10 cellular contexts compared by ENCODE assay signal in the genomic region with DNA sequence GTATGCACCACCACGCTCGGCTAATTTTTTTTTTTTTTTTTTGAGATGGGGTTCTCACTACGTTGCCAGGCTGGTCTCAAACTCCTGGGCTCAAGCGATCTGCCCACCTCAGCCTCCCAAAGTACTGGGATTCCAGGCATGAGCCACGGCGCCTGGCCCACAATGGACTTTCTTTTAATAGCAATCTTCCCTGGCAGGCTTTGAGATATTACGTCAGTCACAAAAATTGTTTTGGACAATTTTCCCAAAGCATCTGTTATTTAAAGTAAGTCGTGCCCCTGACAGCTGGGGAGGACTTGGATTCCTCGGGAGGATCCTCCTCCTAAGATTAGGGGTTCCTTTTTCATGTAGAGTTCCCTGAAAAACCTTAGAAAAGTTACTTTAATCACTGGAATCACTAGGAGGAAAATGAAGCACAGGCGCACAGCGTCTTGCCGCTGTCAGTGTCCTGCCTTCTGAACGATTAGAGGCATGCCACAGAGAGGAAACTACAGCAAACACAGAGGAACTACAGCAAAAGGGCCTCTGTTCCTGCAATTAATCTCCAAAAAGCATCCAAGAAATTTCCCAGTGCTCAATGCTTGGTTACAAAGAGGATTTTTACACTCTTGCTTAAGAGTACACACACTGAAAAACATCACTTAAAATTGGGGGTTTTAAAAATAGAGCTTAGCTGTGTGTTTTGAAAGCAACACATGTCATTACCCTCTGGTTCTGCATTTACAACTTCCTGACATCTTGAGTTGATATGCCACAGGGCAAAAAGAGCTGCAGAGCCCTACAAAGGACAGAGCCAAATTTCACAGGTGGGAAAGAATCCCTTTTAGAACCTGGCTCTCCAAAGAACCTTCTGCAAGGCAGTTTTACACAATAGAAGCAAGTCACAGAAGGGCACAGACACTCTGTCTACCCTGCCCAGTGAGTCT. TPM values are rescaled to one million over a fixed set of nuclear protein-coding genes. Genes with fewer than 3 reads are reported as not detected.
DNase-seq lines count a peak whose midpoint lies in the region; ATAC-seq and TF ChIP-seq lines count a peak whose summit lies in the region.
"Had no signal": no experiment of that assay in that cellular context is flagged by ENCODE, and none has a peak within 500 bp of the region (broad histone marks: within the 10 kb centered on the region; RNA-seq: fewer than 3 reads in every experiment).

No MANE protein-coding gene starts in this region.

- H4K8ac ChIP-seq in mesenchymal stem cell (ENCODE audit: low read length), result no peak overlapping the region

- H3K4me1 ChIP-seq in mesenchymal stem cell (ENCODE audit: control insufficient read depth, insufficient read depth, low read depth, low read length), result peaks cover 32% of the 10 kb centered on the region
- peaks cover 29 to 37% of the 10 kb centered on the region in 2 donors for H3K4me1 ChIP-seq in uterus
- H3K4me1 ChIP-seq in SK-N-SH (ENCODE audit: control insufficient read depth in 1 of 2, insufficient read depth in 2 of 2, low read depth in 1 of 2, low read length in 1 of 2), result peaks cover 0 to 13% of the 10 kb centered on the region in 2 experiments; a peak in 1 of 4 replicates

- H4K20me1 ChIP-seq in SK-N-SH (ENCODE audit: insufficient read depth), result no peaks in the 10 kb centered on the region

- no peaks in the 10 kb centered on the region for H3K79me2 ChIP-seq in SK-N-SH (ENCODE audit: insufficient read depth)

- TF ChIP-seq POLR2A in uterus (IDR thresholded peaks at IDR 0.05), result no peak

- no peak for ATAC-seq in activated naive CD4-positive, alpha-beta T cell treated with anti-CD3 and anti-CD28 coated beads, Interleukin-2, amount 50 U/mL, for 72 hours
- ATAC-seq in HG02884 (IDR thresholded peaks at IDR 0.05; ENCODE audit: unreplicated experiment) (no peak), GM18873 (IDR thresholded peaks at IDR 0.05; ENCODE audit: low FRiP score, unreplicated experiment) (no peak)

- H2BK120ac ChIP-seq in mesenchymal stem cell (ENCODE audit: low read depth, low read length), result no peak overlapping the region

- peak; percentile 12 for DNase-seq in activated naive CD4-positive, alpha-beta T cell treated with anti-CD3 and anti-CD28 coated beads, Interleukin-2, amount 10 ng/mL, durations not matched to agents 7 days and 5 days
- DNase-seq in activated naive CD4-positive, alpha-beta T cell treated with anti-CD3 and anti-CD28 coated beads, Interleukin-2, amount 50 U/mL, for 72 hours (ENCODE audit: low spot score in 2 of 2), result no peak
- DNase-seq in choroid plexus epithelial cell (ENCODE audit: low read depth) (peak; percentile 33), mesenchymal stem cell (no peak), uterus (peak; percentile 70 to 81), SK-N-SH (no peak)

- H3K36me3 ChIP-seq in mesenchymal stem cell (ENCODE audit: control insufficient read depth in 1 of 2, insufficient read depth in 2 of 2, low read depth in 1 of 2, low read length in 2 of 2) (no peaks in the 10 kb centered on the region), uterus (no peaks in the 10 kb centered on the region), SK-N-SH (replicated peaks in 1 of 2; ENCODE audit: control insufficient read depth in 1 of 2, insufficient read depth in 2 of 2, low read length in 1 of 2) (no peaks in the 10 kb centered on the region)

- TF ChIP-seq RAD21 in SK-N-SH (IDR thresholded peaks at IDR 0.05; ENCODE audit: low read length), result no peak

- H3K27me3 ChIP-seq in mesenchymal stem cell (ENCODE audit: control insufficient read depth in 1 of 2, insufficient read depth in 1 of 2, low read length in 2 of 2) (peaks cover 9 to 12% of the 10 kb centered on the region in 2 experiments), uterus (no peaks in the 10 kb centered on the region), SK-N-SH (ENCODE audit: insufficient read depth) (peaks cover 11% of the 10 kb centered on the region)

- H3K9me3 Mint-ChIP-seq in activated naive CD4-positive, alpha-beta T cell treated with anti-CD3 and anti-CD28 coated beads, Interleukin-2, amount 10 ng/mL, durations not matched to agents 7 days and 5 days, result no peaks in the 10 kb centered on the region
- H3K9me3 Mint-ChIP-seq in activated naive CD4-positive, alpha-beta T cell treated with anti-CD3 and anti-CD28 coated beads, Interleukin-2, amount 50 U/mL, for 72 hours, result no peaks in the 10 kb centered on the region

- no peak overlapping the region for H3K14ac ChIP-seq in mesenchymal stem cell (ENCODE audit: low read length in 2 of 2)

- H2BK5ac ChIP-seq in mesenchymal stem cell (ENCODE audit: low read depth, low read length, poor library complexity, severe bottlenecking), result no peak overlapping the region

- no peaks in the 10 kb centered on the region for H3K9me2 ChIP-seq in SK-N-SH

- intact Hi-C loops in uterus (cut with DNase I; ENCODE audit: low total_unique reads), result no loop called here

- H3K23ac ChIP-seq in mesenchymal stem cell (ENCODE audit: low read length in 2 of 2), result no peak overlapping the region

- H3K27me3 Mint-ChIP-seq in activated naive CD4-positive, alpha-beta T cell treated with anti-CD3 and anti-CD28 coated beads, Interleukin-2, amount 10 ng/mL, durations not matched to agents 7 days and 5 days, result no peaks in the 10 kb centered on the region

- H2AFZ ChIP-seq in mesenchymal stem cell (ENCODE audit: low read depth, low read length) (no peak overlapping the region), SK-N-SH (ENCODE audit: low read depth) (no peak overlapping the region)

- no peak overlapping the region for H3K4me2 ChIP-seq in mesenchymal stem cell (ENCODE audit: low read length, poor library complexity, severe bottlenecking)
- H3K4me2 ChIP-seq in SK-N-SH, result no peak overlapping the region

- H3K4me3 Mint-ChIP-seq in activated naive CD4-positive, alpha-beta T cell treated with anti-CD3 and anti-CD28 coated beads, Interleukin-2, amount 10 ng/mL, durations not matched to agents 7 days and 5 days, result no peak overlapping the region

- no peak overlapping the region for H2AK5ac ChIP-seq in mesenchymal stem cell (ENCODE audit: low read length, severe bottlenecking)

- no peak overlapping the region for H3K18ac ChIP-seq in mesenchymal stem cell (ENCODE audit: low read depth in 1 of 2, low read length in 2 of 2)

- CTCF ChIA-PET in activated naive CD4-positive, alpha-beta T cell treated with anti-CD3 and anti-CD28 coated beads, Interleukin-2, amount 10 ng/mL, durations not matched to agents 7 days and 5 days (lab: Charles Lee), result no interaction called here
- CTCF ChIA-PET in SK-N-SH (lab: Yijun Ruan, JAX), result interaction anchor here (2.1 kb wide), 1 partner anchor 13 kb away, joined by 8 read pairs; no protein-coding TSS in a partner anchor

- H3K9ac ChIP-seq in mesenchymal stem cell (ENCODE audit: low read length) (peak overlapping the region; percentile 53), SK-N-SH (no peak overlapping the region)

- H3K9me3 ChIP-seq in mesenchymal stem cell (ENCODE audit: control insufficient read depth, low read length) (no peaks in the 10 kb centered on the region), uterus (no peaks in the 10 kb centered on the region), SK-N-SH (no peaks in the 10 kb centered on the region)

- H3K4me3 ChIP-seq in choroid plexus epithelial cell (ENCODE audit: low read depth, low read length), result no peak overlapping the region
- peak overlapping the region in 1 of 2 experiments; percentile 41 for H3K4me3 ChIP-seq in mesenchymal stem cell (ENCODE audit: insufficient read depth in 1 of 2, low read depth in 1 of 2, low read length in 2 of 2)
- no peak overlapping the region for H3K4me3 ChIP-seq in uterus
- H3K4me3 ChIP-seq in SK-N-SH (ENCODE audit: low read depth in 2 of 2, low read length in 1 of 2), result no peak overlapping the region

- peaks cover 48% of the 10 kb centered on the region for H3K4me1 Mint-ChIP-seq in activated naive CD4-positive, alpha-beta T cell treated with anti-CD3 and anti-CD28 coated beads, Interleukin-2, amount 10 ng/mL, durations not matched to agents 7 days and 5 days

- H2BK12ac ChIP-seq in mesenchymal stem cell (ENCODE audit: low read length in 2 of 2), result no peak overlapping the region

- H2BK15ac ChIP-seq in mesenchymal stem cell (ENCODE audit: low read depth, poor library complexity, severe bottlenecking), result no peak overlapping the region

- peak overlapping the region; percentile 31 for H3K27ac Mint-ChIP-seq in activated naive CD4-positive, alpha-beta T cell treated with anti-CD3 and anti-CD28 coated beads, Interleukin-2, amount 10 ng/mL, durations not matched to agents 7 days and 5 days
- no peak overlapping the region for H3K27ac Mint-ChIP-seq in activated naive CD4-positive, alpha-beta T cell treated with anti-CD3 and anti-CD28 coated beads, Interleukin-2, amount 50 U/mL, for 72 hours

- H3F3A ChIP-seq in SK-N-SH (replicated peaks; ENCODE audit: insufficient read depth), result no peaks in the 10 kb centered on the region

- 81% methylated on average over 13 of the region's 13 CpGs for WGBS in mesenchymal stem cell
- 71% methylated on average over 13 of the region's 13 CpGs for WGBS in SK-N-SH (ENCODE audit: low lambda C conversion rate)

- TF ChIP-seq CTCF in choroid plexus epithelial cell (conservative IDR thresholded peaks at IDR 0.05; ENCODE audit: low read depth, low read length) (no peak), uterus (IDR thresholded peaks at IDR 0.05) (no peak), SK-N-SH (IDR thresholded peaks at IDR 0.05) (no peak)

- peaks cover 29% of the 10 kb centered on the region for H3K36me3 Mint-ChIP-seq in activated naive CD4-positive, alpha-beta T cell treated with anti-CD3 and anti-CD28 coated beads, Interleukin-2, amount 10 ng/mL, durations not matched to agents 7 days and 5 days
- H3K36me3 Mint-ChIP-seq in activated naive CD4-positive, alpha-beta T cell treated with anti-CD3 and anti-CD28 coated beads, Interleukin-2, amount 50 U/mL, for 72 hours, result no peaks in the 10 kb centered on the region

- H3K4ac ChIP-seq in mesenchymal stem cell (ENCODE audit: low read depth in 1 of 2, low read length in 2 of 2), result no peak overlapping the region

- H3K27ac ChIP-seq in mesenchymal stem cell (ENCODE audit: low read length, poor library complexity, severe bottlenecking) (no peak overlapping the region), uterus (peak overlapping the region; percentile 90 to 94), SK-N-SH (ENCODE audit: low read depth in 2 of 2, low read length in 1 of 2) (no peak overlapping the region)

- no peak overlapping the region for H4K91ac ChIP-seq in mesenchymal stem cell (ENCODE audit: low read length)

- peaks cover 10% of the 10 kb centered on the region for H3K79me1 ChIP-seq in mesenchymal stem cell (replicated peaks; ENCODE audit: low read length, poor library complexity, severe bottlenecking)

- POLR2A ChIA-PET in SK-N-SH (lab: Yijun Ruan, JAX), result no interaction called here

- TF ChIP-seq EP300 in SK-N-SH (IDR thresholded peaks at IDR 0.05; ENCODE audit: borderline replicate concordance in 1 of 2, low read depth in 1 of 2, low read length in 1 of 2), result no peak

RNA-seq across cellular contexts. Expression of a gene that starts 4.5 kb away (rescaled TPM):
- total RNA-seq in activated naive CD4-positive, alpha-beta T cell treated with anti-CD3 and anti-CD28 coated beads, Interleukin-2, amount 50 U/mL, for 72 hours, result 10 to 100 TPM in 1 of 2 donors, 1 to 10 TPM in 1; 5.5 to 11.3 TPM
- polyA plus RNA-seq in mesenchymal stem cell (2013, experiment 1 of 2), result 0.54 TPM
- 0.34 TPM for polyA plus RNA-seq in mesenchymal stem cell (2013, experiment 2 of 2)
- 10 to 100 TPM; 11.8 to 35.1 (median 23.1) TPM for total RNA-seq in uterus
- 1.3 and 2.0 TPM in 2 replicates for polyA plus RNA-seq in SK-N-SH (2012; rRNA removed)
- 0.68 and 1.2 TPM in 2 replicates for polyA plus RNA-seq in SK-N-SH (2012; cell fraction: cytosol; rRNA removed)
- polyA plus RNA-seq in SK-N-SH (2012; cell fraction: nucleus; rRNA removed), result 3.3 and 4.9 TPM in 2 replicates

RNA-seq across cellular contexts. Expression of a gene that starts 28.5 kb away (rescaled TPM):
- not detected for total RNA-seq in activated naive CD4-positive, alpha-beta T cell treated with anti-CD3 and anti-CD28 coated beads, Interleukin-2, amount 50 U/mL, for 72 hours
- not detected for polyA plus RNA-seq in mesenchymal stem cell (2013, experiment 1 of 2)
- not detected for polyA plus RNA-seq in mesenchymal stem cell (2013, experiment 2 of 2)
- under 1 TPM in 1 of 4 donors, not detected in 3; 0.18 TPM for total RNA-seq in uterus
- polyA plus RNA-seq in SK-N-SH (2012; rRNA removed), result not detected in 2 replicates
- polyA plus RNA-seq in SK-N-SH (2012; cell fraction: cytosol; rRNA removed), result not detected in 2 replicates
- not detected in 2 replicates for polyA plus RNA-seq in SK-N-SH (2012; cell fraction: nucleus; rRNA removed)
- total RNA-seq: NCI-H460, subcutaneous adipose tissue had no signal

Comparison
In these comparisons a context has a peak if more than half of its experiments do, and no peak if none do; other contexts are left out.
1. DNase-seq: peak in activated naive CD4-positive, alpha-beta T cell treated with anti-CD3 and anti-CD28 coated beads, Interleukin-2, amount 10 ng/mL, durations not matched to agents 7 days and 5 days (single experiment), choroid plexus epithelial cell (single experiment) and uterus (2 of 2); none in activated naive CD4-positive, alpha-beta T cell treated with anti-CD3 and anti-CD28 coated beads, Interleukin-2, amount 50 U/mL, for 72 hours (0 of 2), mesenchymal stem cell (single experiment) and SK-N-SH (single experiment).
2. H3K27ac ChIP-seq: peak in uterus (2 of 2); none in mesenchymal stem cell (single experiment) and SK-N-SH (0 of 2).